Comparison of ENCODE assay signal across 10 cellular contexts in genomic region chr5:151076616-151077015, GRCh38. TPM values are rescaled to one million over a fixed set of nuclear protein-coding genes. Genes with fewer than 3 reads are reported as not detected.
DNase-seq lines count a peak whose midpoint lies in the region; ATAC-seq and TF ChIP-seq lines count a peak whose summit lies in the region.
"Had no signal": no experiment of that assay in that cellular context is flagged by ENCODE, and none has a peak within 500 bp of the region (broad histone marks: within the 10 kb centered on the region; RNA-seq: fewer than 3 reads in every experiment).

No MANE protein-coding gene starts in this region.

- peaks cover 27 to 59% (median 38%) of the 10 kb centered on the region in 4 donors for H3K4me1 ChIP-seq in transverse colon

- H3K9me3 Mint-ChIP-seq in activated naive CD4-positive, alpha-beta T cell treated with anti-CD3 and anti-CD28 coated beads, Interleukin-2, amount 50 U/mL, for 24 hours, result no peaks in the 10 kb centered on the region
- H3K9me3 Mint-ChIP-seq in activated CD4-positive, alpha-beta memory T cell treated with anti-CD3 and anti-CD28 coated beads, Interleukin-2, amount 10 ng/mL, durations not matched to agents 7 days and 5 days, result no peaks in the 10 kb centered on the region
- no peaks in the 10 kb centered on the region for H3K9me3 Mint-ChIP-seq in memory B cell

- no peaks in the 10 kb centered on the region for H3K27me3 Mint-ChIP-seq in activated naive CD4-positive, alpha-beta T cell treated with anti-CD3 and anti-CD28 coated beads, Interleukin-2, amount 50 U/mL, for 24 hours
- no peaks in the 10 kb centered on the region for H3K27me3 Mint-ChIP-seq in activated CD4-positive, alpha-beta memory T cell treated with anti-CD3 and anti-CD28 coated beads, Interleukin-2, amount 10 ng/mL, durations not matched to agents 7 days and 5 days
- no peaks in the 10 kb centered on the region for H3K27me3 Mint-ChIP-seq in memory B cell

- CTCF ChIA-PET in activated CD4-positive, alpha-beta memory T cell treated with anti-CD3 and anti-CD28 coated beads, Interleukin-2, amount 10 ng/mL, durations not matched to agents 7 days and 5 days (lab: Charles Lee), result interaction anchor here (2.7 kb wide), 1 partner anchor 39 kb away, joined by 14 read pairs; no protein-coding TSS in a partner anchor

- DNase-seq in activated naive CD4-positive, alpha-beta T cell (lab: John Stamatoyannopoulos, UW), result no peak
- DNase-seq in activated CD4-positive, alpha-beta memory T cell treated with anti-CD3 and anti-CD28 coated beads, Interleukin-2, amount 10 ng/mL, durations not matched to agents 7 days and 5 days, result no peak
- DNase-seq in memory B cell (ENCODE audit: low spot score in 2 of 2) (no peak), transverse colon (no peak), HuH-7.5 (ENCODE audit: low spot score) (no peak)
- DNase-seq: right cardiac atrium, T-helper 9 cell had no signal

- POLR2A ChIA-PET in activated CD4-positive, alpha-beta memory T cell treated with anti-CD3 and anti-CD28 coated beads, Interleukin-2, amount 10 ng/mL, durations not matched to agents 7 days and 5 days (lab: Charles Lee), result interaction anchor here (1.7 to 15.7 kb wide), 2 partner anchors 11 to 19 kb away, joined by 8 to 244 read pairs; no protein-coding TSS in a partner anchor

- no peaks in the 10 kb centered on the region for H3K9me3 ChIP-seq in transverse colon

- no peaks in the 10 kb centered on the region for H3K27me3 ChIP-seq in transverse colon

- peaks cover 72% of the 10 kb centered on the region for H3K4me1 Mint-ChIP-seq in activated naive CD4-positive, alpha-beta T cell treated with anti-CD3 and anti-CD28 coated beads, Interleukin-2, amount 50 U/mL, for 24 hours
- H3K4me1 Mint-ChIP-seq in activated CD4-positive, alpha-beta memory T cell treated with anti-CD3 and anti-CD28 coated beads, Interleukin-2, amount 10 ng/mL, durations not matched to agents 7 days and 5 days, result peaks cover 60% of the 10 kb centered on the region
- peaks cover 51% of the 10 kb centered on the region for H3K4me1 Mint-ChIP-seq in memory B cell

- peak overlapping the region; percentile 77 for H3K27ac Mint-ChIP-seq in activated naive CD4-positive, alpha-beta T cell treated with anti-CD3 and anti-CD28 coated beads, Interleukin-2, amount 50 U/mL, for 24 hours
- H3K27ac Mint-ChIP-seq in activated CD4-positive, alpha-beta memory T cell treated with anti-CD3 and anti-CD28 coated beads, Interleukin-2, amount 10 ng/mL, durations not matched to agents 7 days and 5 days, result peak overlapping the region; percentile 54
- H3K27ac Mint-ChIP-seq in memory B cell, result peak overlapping the region; percentile 84

- peak overlapping the region; percentile 52 for H3K4me3 Mint-ChIP-seq in activated naive CD4-positive, alpha-beta T cell treated with anti-CD3 and anti-CD28 coated beads, Interleukin-2, amount 50 U/mL, for 24 hours
- H3K4me3 Mint-ChIP-seq in activated CD4-positive, alpha-beta memory T cell treated with anti-CD3 and anti-CD28 coated beads, Interleukin-2, amount 10 ng/mL, durations not matched to agents 7 days and 5 days, result no peak overlapping the region
- H3K4me3 Mint-ChIP-seq in memory B cell, result peak overlapping the region; percentile 91

- no peaks in the 10 kb centered on the region for H3K36me3 ChIP-seq in transverse colon

- TF ChIP-seq EP300 in transverse colon (IDR thresholded peaks at IDR 0.05; ENCODE audit: low read depth), result no peak

- peak overlapping the region in 3 of 4 donors; percentile 45 to 61 (median 57) for H3K27ac ChIP-seq in transverse colon

- ATAC-seq in memory B cell (ENCODE audit: low read depth) (no peak), GM19463 (IDR thresholded peaks at IDR 0.05; ENCODE audit: unreplicated experiment) (no peak), HG03439 (IDR thresholded peaks at IDR 0.05; ENCODE audit: unreplicated experiment) (no peak)
- ATAC-seq: right cardiac atrium had no signal

- TF ChIP-seq CTCF in transverse colon (IDR thresholded peaks at IDR 0.05), result no peak

- in situ Hi-C loops in transverse colon (cut with MboI; ENCODE audit: low pct_ligation_motif_present in 1 of 4, low pct_unique_long_range_greater_than_20kb in 1 of 4, low sequenced_read_pairs in 3 of 4), result no loop called here

- WGBS in transverse colon (ENCODE audit: low coverage in 1 of 2), 2 donors, result 88% methylated on average over 6 of the region's 6 CpGs; no CpG with 5 or more reads in 1 of the 2 donors

- intact Hi-C loops in transverse colon (cut with DNase I; ENCODE audit: low total_unique reads), result no loop called here

- H3K36me3 Mint-ChIP-seq in activated naive CD4-positive, alpha-beta T cell treated with anti-CD3 and anti-CD28 coated beads, Interleukin-2, amount 50 U/mL, for 24 hours, result peaks cover 23% of the 10 kb centered on the region
- peaks cover 74% of the 10 kb centered on the region for H3K36me3 Mint-ChIP-seq in activated CD4-positive, alpha-beta memory T cell treated with anti-CD3 and anti-CD28 coated beads, Interleukin-2, amount 10 ng/mL, durations not matched to agents 7 days and 5 days (ENCODE audit: low read depth)
- H3K36me3 Mint-ChIP-seq in memory B cell, result peaks cover 25% of the 10 kb centered on the region

- no peak for TF ChIP-seq POLR2A in transverse colon (IDR thresholded peaks at IDR 0.05)

- no peak overlapping the region for H3K4me3 ChIP-seq in transverse colon

RNA-seq across cellular contexts. Expression of gene TNIP1, which starts 4.2 kb away (rescaled TPM):
- total RNA-seq in activated CD4-positive, alpha-beta memory T cell treated with anti-CD3 and anti-CD28 coated beads, Interleukin-2, amount 10 ng/mL, durations not matched to agents 7 days and 5 days, result 100 to 1,000 TPM; 188 to 201 TPM
- 100 to 1,000 TPM in 3 of 4 donors, 10 to 100 TPM in 1; 63.9 to 296 (median 223) TPM for total RNA-seq in transverse colon

RNA-seq across cellular contexts. Expression of gene GPX3, which starts 56.2 kb away (rescaled TPM):
- not detected for total RNA-seq in activated CD4-positive, alpha-beta memory T cell treated with anti-CD3 and anti-CD28 coated beads, Interleukin-2, amount 10 ng/mL, durations not matched to agents 7 days and 5 days
- 100 to 1,000 TPM; 252 to 758 (median 352) TPM for total RNA-seq in transverse colon

Comparison
In these comparisons a context has a peak if more than half of its experiments do, and no peak if none do; other contexts are left out.
1. RNA of gene GPX3, which starts 56.2 kb away (total RNA-seq): 252 to 758 TPM in transverse colon; not detected in activated CD4-positive, alpha-beta memory T cell treated with anti-CD3 and anti-CD28 coated beads, Interleukin-2, amount 10 ng/mL, durations not matched to agents 7 days and 5 days; every median in the first group is over 100 times any median in the second.
2. Peak in every context shown above with its lines, with median percentiles within 50 percentile points of each other: H3K27ac Mint-ChIP-seq.